Comparison of ENCODE assay signal across 11 cellular contexts in the genomic region with DNA sequence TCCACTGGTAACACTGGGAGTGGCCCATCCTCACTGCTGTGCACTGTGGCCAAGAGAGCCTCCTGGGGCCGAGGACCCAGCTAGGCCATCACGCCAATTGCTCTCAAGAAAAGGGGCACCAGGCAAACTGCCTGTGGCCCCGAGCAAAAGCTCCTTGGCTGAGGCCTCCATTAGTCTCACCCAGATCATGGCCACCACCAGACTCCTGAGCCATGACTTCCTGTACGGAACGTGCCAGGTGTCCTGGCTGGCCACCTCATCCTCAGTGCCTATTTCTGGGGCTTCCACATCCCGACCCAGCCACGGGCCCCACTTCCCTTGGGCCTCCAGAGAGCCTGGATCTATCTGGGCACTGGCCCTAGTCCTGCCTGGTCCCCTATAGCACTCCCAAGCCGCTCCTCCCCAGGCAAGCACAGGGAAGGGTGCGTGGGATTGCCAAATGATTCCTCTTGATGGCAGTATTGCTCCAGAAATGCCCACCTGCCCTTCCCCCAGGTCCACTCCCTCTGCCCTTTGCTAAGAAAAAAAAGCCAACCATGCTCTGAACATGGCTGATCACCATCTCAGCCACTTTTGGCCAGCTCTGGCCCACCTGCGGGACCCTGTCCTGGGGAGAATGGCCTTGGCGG.
A peak's percentile ranks its signal among the peaks of the same experiment; 100 is the strongest.
DNase-seq lines count a peak whose midpoint lies in the region; ATAC-seq, FAIRE-seq and TF ChIP-seq lines count a peak whose summit lies in the region.
"Had no signal": no experiment of that assay in that cellular context is flagged by ENCODE, and none has a peak within 500 bp of the region (broad histone marks: within the 10 kb centered on the region; RNA-seq: fewer than 3 reads in every experiment).

No MANE protein-coding gene starts in this region.

- H3K4me3 ChIP-seq in PC-9 (no peak overlapping the region), HepG2 (replicated peaks in 1 of 3; ENCODE audit: insufficient read depth in 1 of 3, low read depth in 2 of 3, low read length in 3 of 3) (peak overlapping the region in 1 of 3 experiments; percentile 10; a peak in 1 of 6 replicates)
- H3K4me3 ChIP-seq: HAP-1 had no signal

- peak; percentile 64 for FAIRE-seq in HepG2 (lab: Jason Lieb, UNC)

- no peaks in the 10 kb centered on the region for H3K9me3 ChIP-seq in PC-9 (ENCODE audit: insufficient read depth, low read depth)
- no peaks in the 10 kb centered on the region for H3K9me3 ChIP-seq in HepG2 (ENCODE audit: low read length)
- H3K9me3 ChIP-seq: HAP-1 had no signal

- CTCF ChIA-PET in PC-9 (lab: Charles Lee), result no interaction called here
- CTCF ChIA-PET in HepG2 (lab: Yijun Ruan, JAX; ENCODE audit: low intra/inter-chr PET ratio, low total read pairs), result interaction anchor here (0.9 kb wide), 1 partner anchor 241 kb away, joined by 3 read pairs; no protein-coding TSS in a partner anchor

- H3K79me2 ChIP-seq in PC-9 (ENCODE audit: low read depth) (peaks cover 55% of the 10 kb centered on the region), HepG2 (ENCODE audit: insufficient read depth, low read length) (no peaks in the 10 kb centered on the region)

- peak; percentile 57 for TF ChIP-seq CTCF in PC-9 (conservative IDR thresholded peaks at IDR 0.05)
- TF ChIP-seq CTCF in HepG2 (CRISPR knock-in tag; IDR thresholded peaks at IDR 0.05), result peak; percentile 83

- POLR2A ChIA-PET in PC-9 (lab: Charles Lee; ENCODE audit: unreplicated experiment), result no interaction called here
- POLR2A ChIA-PET in HepG2 (lab: Yijun Ruan, JAX), result no interaction called here

- H3F3A ChIP-seq in PC-9 (ENCODE audit: insufficient read depth, low read depth), result peaks cover 12% of the 10 kb centered on the region; the same call in 1 of the 2 replicates

- peaks cover 30% of the 10 kb centered on the region for H3K4me1 ChIP-seq in PC-9 (replicated peaks; ENCODE audit: insufficient read depth)
- H3K4me1 ChIP-seq in HepG2 (ENCODE audit: insufficient read depth, low read length), result peaks cover 14% of the 10 kb centered on the region
- H3K4me1 ChIP-seq: HAP-1 had no signal

- 64% methylated on average over 2 of the region's 11 CpGs for WGBS in HepG2 (ENCODE audit: low lambda C conversion rate)

- H3K27me3 ChIP-seq in PC-9 (ENCODE audit: insufficient read depth, low read depth) (no peaks in the 10 kb centered on the region), HepG2 (ENCODE audit: control insufficient read depth in 1 of 2, insufficient read depth in 2 of 2, low read length in 2 of 2) (no peaks in the 10 kb centered on the region)

- DNase-seq in GDM1 (lab: John Stamatoyannopoulos, UW) (peak; percentile 17), HT-29 (ENCODE audit: low spot score) (peak; percentile 43), PC-9 (peak in 1 of 2 experiments; percentile 46), HepG2 (ENCODE audit: low spot score) (peak; percentile 21)
- no peak for DNase-seq in activated T-cell treated with anti-CD3 and anti-CD28 coated beads, Interleukin-2, amount 50 U/mL, for 1 hour
- DNase-seq: NCI-H446 treated with DMSO at 0.1 percent for 48 hours; stimulated activated naive CD8-positive, alpha-beta T cell treated with anti-CD3 and anti-CD28 coated beads, Interleukin-15, Interleukin-2, amounts not matched to agents 100 U/mL and 50 U/mL, for 24 hours had no signal

- no peak overlapping the region for H3K9ac ChIP-seq in HepG2 (ENCODE audit: insufficient read depth, low read depth, low read length)

- TF ChIP-seq EP300 in HepG2 (IDR thresholded peaks at IDR 0.05; ENCODE audit: low read depth in 2 of 2, low read length in 2 of 2) (no peak), HepG2 (CRISPR knock-in tag; IDR thresholded peaks at IDR 0.05; ENCODE audit: borderline replicate concordance) (no peak)

- intact Hi-C loops in PC-9 (cut with micrococcal nuclease; ENCODE audit: unreplicated experiment) (no loop called here), HepG2 (cut with micrococcal nuclease; ENCODE audit: unreplicated experiment) (loop anchor here (2.0 kb wide), 1 partner anchor 241 kb away; no protein-coding TSS in a partner anchor)

- H3K36me3 ChIP-seq in PC-9 (ENCODE audit: low read depth), result no peaks in the 10 kb centered on the region
- no peaks in the 10 kb centered on the region for H3K36me3 ChIP-seq in HepG2 (replicated peaks in 1 of 2; ENCODE audit: control insufficient read depth in 1 of 2, insufficient read depth in 2 of 2, low read length in 2 of 2)
- H3K36me3 ChIP-seq: HAP-1 had no signal

- no peak for TF ChIP-seq POLR2A in HepG2 (IDR thresholded peaks at IDR 0.05; ENCODE audit: insufficient read depth in 1 of 2, low read depth in 2 of 2, low read length in 2 of 2)

- H3K4me2 ChIP-seq in PC-9, result peak overlapping the region; percentile 38
- H3K4me2 ChIP-seq in HepG2 (ENCODE audit: low read depth, low read length), result peak overlapping the region; percentile 47; the same call in 1 of the 2 replicates

- H3K27ac ChIP-seq in PC-9 (no peak overlapping the region), HepG2 (ENCODE audit: extremely low read length, insufficient read depth, low read length) (no peak overlapping the region)

- H4K20me1 ChIP-seq in PC-9 (ENCODE audit: insufficient read depth), result peaks cover 3% of the 10 kb centered on the region; the same call in 1 of the 2 replicates
- H4K20me1 ChIP-seq in HepG2 (ENCODE audit: insufficient read depth, low read length), result no peaks in the 10 kb centered on the region

- H3K9me2 ChIP-seq in PC-9 (ENCODE audit: insufficient read depth), result no peaks in the 10 kb centered on the region

- in situ Hi-C loops in HepG2 (cut with HindIII; ENCODE audit: extremely low pct_ligation_motif_present, low pct_unique_long_range_greater_than_20kb), result no loop called here

- BruUV-seq in PC-9 (replicated peaks; lab: Mats Ljungman, UMichigan), result no TSS peak
- no TSS peak for BruUV-seq in HepG2 (replicated peaks; lab: Mats Ljungman, UMichigan)

- H2AFZ ChIP-seq in PC-9, result no peak overlapping the region
- no peak overlapping the region for H2AFZ ChIP-seq in HepG2 (ENCODE audit: low read length)

- ATAC-seq in HepG2 (peak; percentile 94), HG02973 (IDR thresholded peaks at IDR 0.05; ENCODE audit: unreplicated experiment) (no peak), GM19324 (IDR thresholded peaks at IDR 0.05; ENCODE audit: low FRiP score, unreplicated experiment) (no peak)
- ATAC-seq: natural killer cell treated with Interleukin-12 subunit alpha and Interleukin-12 subunit beta and Interleukin-15 and Interleukin-18, amount 100 ng/mL, for 72 hours; stimulated activated naive CD8-positive, alpha-beta T cell treated with anti-CD3 and anti-CD28 coated beads, Interleukin-15, Interleukin-2, amounts not matched to agents 100 U/mL and 50 U/mL, for 24 hours had no signal

- peak; percentile 74 for TF ChIP-seq RAD21 in HepG2 (CRISPR knock-in tag; IDR thresholded peaks at IDR 0.05)

TF ChIP-seq in HepG2, 621 proteins besides CTCF, POLR2A, EP300 and RAD21 (continues in another document):
- no peak for TF ChIP-seq PCBP2 (optimal IDR thresholded peaks at IDR 0.05; ENCODE audit: low read depth, low read length, poor library complexity, severe bottlenecking)
- TF ChIP-seq SRSF9 (IDR thresholded peaks at IDR 0.05; ENCODE audit: borderline replicate concordance, insufficient read depth, low read depth, low read length, poor library complexity, severe bottlenecking), result no peak
- TF ChIP-seq, protein P1, sequence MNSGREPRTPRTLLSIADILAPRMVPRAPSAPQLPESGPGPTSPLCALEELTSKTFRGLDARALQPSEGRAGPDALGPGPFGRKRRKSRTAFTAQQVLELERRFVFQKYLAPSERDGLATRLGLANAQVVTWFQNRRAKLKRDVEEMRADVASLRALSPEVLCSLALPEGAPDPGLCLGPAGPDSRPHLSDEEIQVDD (CRISPR knock-in tag; IDR thresholded peaks at IDR 0.05; ENCODE audit: borderline replicate concordance), result no peak
- TF ChIP-seq MED1 (CRISPR knock-in tag; IDR thresholded peaks at IDR 0.05), result no peak
- TF ChIP-seq ZNF138 (CRISPR knock-in tag; IDR thresholded peaks at IDR 0.05; ENCODE audit: low read depth), result no peak
- TF ChIP-seq, protein P2, sequence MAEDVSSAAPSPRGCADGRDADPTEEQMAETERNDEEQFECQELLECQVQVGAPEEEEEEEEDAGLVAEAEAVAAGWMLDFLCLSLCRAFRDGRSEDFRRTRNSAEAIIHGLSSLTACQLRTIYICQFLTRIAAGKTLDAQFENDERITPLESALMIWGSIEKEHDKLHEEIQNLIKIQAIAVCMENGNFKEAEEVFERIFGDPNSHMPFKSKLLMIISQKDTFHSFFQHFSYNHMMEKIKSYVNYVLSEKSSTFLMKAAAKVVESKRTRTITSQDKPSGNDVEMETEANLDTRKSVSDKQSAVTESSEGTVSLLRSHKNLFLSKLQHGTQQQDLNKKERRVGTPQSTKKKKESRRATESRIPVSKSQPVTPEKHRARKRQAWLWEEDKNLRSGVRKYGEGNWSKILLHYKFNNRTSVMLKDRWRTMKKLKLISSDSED (CRISPR knock-in tag; IDR thresholded peaks at IDR 0.05), result no peak
- TF ChIP-seq, protein P3, sequence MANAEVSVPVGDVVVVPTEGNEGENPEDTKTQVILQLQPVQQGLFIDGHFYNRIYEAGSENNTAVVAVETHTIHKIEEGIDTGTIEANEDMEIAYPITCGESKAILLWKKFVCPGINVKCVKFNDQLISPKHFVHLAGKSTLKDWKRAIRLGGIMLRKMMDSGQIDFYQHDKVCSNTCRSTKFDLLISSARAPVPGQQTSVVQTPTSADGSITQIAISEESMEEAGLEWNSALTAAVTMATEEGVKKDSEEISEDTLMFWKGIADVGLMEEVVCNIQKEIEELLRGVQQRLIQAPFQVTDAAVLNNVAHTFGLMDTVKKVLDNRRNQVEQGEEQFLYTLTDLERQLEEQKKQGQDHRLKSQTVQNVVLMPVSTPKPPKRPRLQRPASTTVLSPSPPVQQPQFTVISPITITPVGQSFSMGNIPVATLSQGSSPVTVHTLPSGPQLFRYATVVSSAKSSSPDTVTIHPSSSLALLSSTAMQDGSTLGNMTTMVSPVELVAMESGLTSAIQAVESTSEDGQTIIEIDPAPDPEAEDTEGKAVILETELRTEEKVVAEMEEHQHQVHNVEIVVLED (CRISPR knock-in tag; IDR thresholded peaks at IDR 0.05; ENCODE audit: borderline replicate concordance), result no peak
- no peak for TF ChIP-seq ZIK1 (CRISPR knock-in tag; IDR thresholded peaks at IDR 0.05; ENCODE audit: borderline replicate concordance, low read depth)
- peak; percentile 58; the same call in 1 of the 2 replicates for TF ChIP-seq CHD2 (IDR thresholded peaks at IDR 0.05; ENCODE audit: low read depth, low read length)
- no peak for TF ChIP-seq PHF5A (CRISPR knock-in tag; IDR thresholded peaks at IDR 0.05; ENCODE audit: low read depth, unreplicated experiment)
